In the genomic region with DNA sequence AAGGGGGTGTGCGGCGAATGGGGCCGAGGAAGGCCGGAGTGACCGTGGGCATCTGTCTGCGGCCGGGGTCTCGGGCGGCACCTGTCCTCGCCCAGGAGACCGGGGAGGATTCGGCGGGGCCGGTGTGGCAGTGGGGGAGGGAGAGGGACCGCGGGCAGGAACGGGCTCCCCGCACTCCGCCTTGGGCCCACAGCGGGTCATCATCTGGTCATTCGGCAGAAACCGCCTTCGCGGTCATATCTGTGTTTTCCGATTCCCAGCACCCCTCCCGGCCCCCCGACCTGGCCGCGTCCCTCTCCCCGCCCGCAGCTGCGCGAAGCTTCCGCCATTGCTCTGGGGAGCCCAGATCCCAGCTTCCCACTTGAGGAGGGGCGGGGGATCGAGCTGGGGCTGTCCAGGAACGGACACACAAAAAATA, we compare ENCODE assay signal across 8 cellular contexts. TPM values are rescaled to one million over a fixed set of nuclear protein-coding genes. Genes with fewer than 3 reads are reported as not detected.
DNase-seq lines count a peak whose midpoint lies in the region; ATAC-seq and TF ChIP-seq lines count a peak whose summit lies in the region.

No MANE protein-coding gene starts in this region.

- intact Hi-C loops in Caco-2 (cut with micrococcal nuclease; ENCODE audit: unreplicated experiment), result loop anchor here (1.0 to 5.0 kb wide), 2 partner anchors 51 to 109 kb away; a partner anchor contains a TSS
- intact Hi-C loops in cardiac septum (cut with DNase I), result loop anchor here (1.0 to 10.0 kb wide), 4 partner anchors 51 to 652 kb away; a partner anchor contains a TSS

- peaks cover 4% of the 10 kb centered on the region; the same call in 1 of the 2 replicates for H3K36me3 ChIP-seq in Caco-2 (ENCODE audit: control insufficient read depth, insufficient read depth, low read length)

- no peaks in the 10 kb centered on the region for H3K9me3 ChIP-seq in Caco-2

- H3K27me3 ChIP-seq in Caco-2 (replicated peaks; ENCODE audit: control insufficient read depth, insufficient read depth, low read length), result no peaks in the 10 kb centered on the region

- peaks cover 31% of the 10 kb centered on the region for H3K36me3 Mint-ChIP-seq in Caco-2 (ENCODE audit: insufficient read depth, unreplicated experiment)
- H3K36me3 Mint-ChIP-seq in activated naive CD8-positive, alpha-beta T cell, result no peaks in the 10 kb centered on the region

- BruUV-seq in Caco-2 (replicated peaks; lab: Mats Ljungman, UMichigan), result no TSS peak

- no peaks in the 10 kb centered on the region for H3K9me3 Mint-ChIP-seq in Caco-2 (ENCODE audit: unreplicated experiment)
- no peaks in the 10 kb centered on the region for H3K9me3 Mint-ChIP-seq in activated naive CD8-positive, alpha-beta T cell (ENCODE audit: low read depth)

- POLR2A ChIA-PET in Caco-2 (lab: Charles Lee), result no interaction called here

- CTCF ChIA-PET in Caco-2 (lab: Charles Lee), result no interaction called here

- H3K4me1 Mint-ChIP-seq in Caco-2 (ENCODE audit: low read depth, unreplicated experiment), result peaks cover 26% of the 10 kb centered on the region
- H3K4me1 Mint-ChIP-seq in activated naive CD8-positive, alpha-beta T cell (ENCODE audit: low read depth), result peaks cover 61% of the 10 kb centered on the region

- peak overlapping the region; percentile 82 for H3K4me3 Mint-ChIP-seq in Caco-2 (ENCODE audit: unreplicated experiment)
- peak overlapping the region; percentile 88 for H3K4me3 Mint-ChIP-seq in activated naive CD8-positive, alpha-beta T cell

- H3K4me3 ChIP-seq in Caco-2 (ENCODE audit: low read depth, low read length), result peak overlapping the region; percentile 53
- peak overlapping the region; percentile 64 for H3K4me3 ChIP-seq in Jurkat, Clone E6-1 (ENCODE audit: low read length)

- peak overlapping the region; percentile 90 for H3K27ac Mint-ChIP-seq in Caco-2 (ENCODE audit: unreplicated experiment)
- H3K27ac Mint-ChIP-seq in activated naive CD8-positive, alpha-beta T cell, result peak overlapping the region; percentile 84

- H3K4me1 ChIP-seq in Caco-2, result peaks cover 15% of the 10 kb centered on the region

- DNase-seq in Caco-2 (peak; percentile 61 to 76), cardiac septum (ENCODE audit: low spot score) (peak; percentile 87), nucleus accumbens (lab: John Stamatoyannopoulos, UW) (peak in 41 of 56 donors; percentile 35 to 80 (median 62))
- DNase-seq in Jurkat, Clone E6-1 (ENCODE audit: low read depth, low spot score), result no peak
- no peak for DNase-seq in stimulated activated naive CD4-positive, alpha-beta T cell treated with Interleukin-2 at 50 U/mL for 16 hours (lab: John Stamatoyannopoulos, UW)

- no peak for TF ChIP-seq CTCF in Caco-2 (IDR thresholded peaks at IDR 0.05; ENCODE audit: insufficient read depth in 1 of 2, low read depth in 1 of 2, low read length in 1 of 2, severe bottlenecking in 1 of 2, unreplicated experiment in 1 of 2)

- no peak for ATAC-seq in HG03175 (IDR thresholded peaks at IDR 0.05; ENCODE audit: unreplicated experiment)
- no peak for ATAC-seq in HG03432 (IDR thresholded peaks at IDR 0.05; ENCODE audit: unreplicated experiment)

- no peaks in the 10 kb centered on the region for H3K27me3 Mint-ChIP-seq in Caco-2 (ENCODE audit: insufficient read depth, unreplicated experiment)
- H3K27me3 Mint-ChIP-seq in activated naive CD8-positive, alpha-beta T cell, result no peaks in the 10 kb centered on the region

RNA-seq across cellular contexts. Expression of a gene that starts 0.8 kb away (rescaled TPM):
- total RNA-seq in Caco-2 (2022), result 52.2 and 55.9 TPM in 2 replicates
- polyA plus RNA-seq in Jurkat, Clone E6-1 (2012; ENCODE audit: insufficient read depth, insufficient read length), result 12.3 TPM
- total RNA-seq in cardiac septum, result 60.3 TPM

RNA-seq across cellular contexts. Expression of a gene that starts 29.0 kb away (rescaled TPM):
- total RNA-seq in Caco-2 (2022) (12.8 and 16.4 TPM in 2 replicates), cardiac septum (23.5 TPM)
- polyA plus RNA-seq in Jurkat, Clone E6-1 (2012; ENCODE audit: insufficient read depth, insufficient read length), result 1.4 TPM

Comparison
In these comparisons a context has a peak if more than half of its experiments do, and no peak if none do; other contexts are left out.
1. DNase-seq: peak in Caco-2 (2 of 2), cardiac septum (single experiment) and nucleus accumbens (41 of 56); none in Jurkat, Clone E6-1 (single experiment) and stimulated activated naive CD4-positive, alpha-beta T cell treated with Interleukin-2 at 50 U/mL for 16 hours (single experiment).